1 cellular context compared by ENCODE assay signal in the genomic region with DNA sequence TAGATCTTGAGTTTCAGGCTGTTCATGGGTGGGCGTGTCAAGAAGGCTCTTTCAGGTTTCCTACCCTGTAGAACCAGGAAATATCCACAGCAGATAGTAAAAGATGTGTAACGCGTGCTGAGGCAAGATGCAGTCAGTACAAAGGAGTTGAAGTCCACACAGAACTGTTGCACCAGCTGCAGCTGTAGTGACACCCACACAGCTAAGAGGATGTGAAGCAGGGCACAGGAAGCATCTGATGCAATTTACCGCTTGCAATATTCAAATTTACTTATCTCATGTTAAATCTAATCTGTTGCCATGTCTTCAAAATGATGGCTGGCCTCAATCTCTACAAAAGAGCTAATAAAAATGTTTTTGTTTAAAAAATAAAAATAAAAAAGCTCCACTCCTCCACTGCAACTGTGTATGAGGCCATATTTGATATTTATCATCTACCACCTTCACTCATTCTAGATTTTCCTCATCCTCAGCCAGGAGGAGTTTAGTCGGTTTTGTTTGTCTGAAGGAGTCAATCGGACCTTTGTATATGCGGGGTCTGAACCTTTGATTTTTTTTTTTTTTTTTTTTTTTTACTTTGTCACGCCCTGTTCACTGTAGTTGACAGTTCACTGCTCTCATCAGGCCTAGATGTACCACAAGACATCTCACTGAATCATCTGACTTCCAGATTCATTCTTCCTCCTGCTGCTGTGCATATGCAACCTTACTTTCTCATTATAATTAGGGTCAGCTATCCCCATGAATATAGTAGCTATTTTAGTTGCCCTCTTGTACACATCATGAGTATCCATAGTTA.
TF ChIP-seq lines count a peak whose summit lies in the region.

No MANE protein-coding gene starts in this region.

TF ChIP-seq in WTC11, 78 proteins besides CTCF, POLR2A, EP300 and RAD21 (continued from another document):
- TF ChIP-seq, protein P1, sequence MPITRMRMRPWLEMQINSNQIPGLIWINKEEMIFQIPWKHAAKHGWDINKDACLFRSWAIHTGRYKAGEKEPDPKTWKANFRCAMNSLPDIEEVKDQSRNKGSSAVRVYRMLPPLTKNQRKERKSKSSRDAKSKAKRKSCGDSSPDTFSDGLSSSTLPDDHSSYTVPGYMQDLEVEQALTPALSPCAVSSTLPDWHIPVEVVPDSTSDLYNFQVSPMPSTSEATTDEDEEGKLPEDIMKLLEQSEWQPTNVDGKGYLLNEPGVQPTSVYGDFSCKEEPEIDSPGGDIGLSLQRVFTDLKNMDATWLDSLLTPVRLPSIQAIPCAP (CRISPR knock-in tag; IDR thresholded peaks at IDR 0.05): no peak
- TF ChIP-seq NFYB (CRISPR knock-in tag; conservative IDR thresholded peaks at IDR 0.05; ENCODE audit: low read depth) (no peak), NFATC4 (CRISPR knock-in tag; IDR thresholded peaks at IDR 0.05) (no peak), GABPB1 (CRISPR knock-in tag; IDR thresholded peaks at IDR 0.05) (no peak), MXD4 (CRISPR knock-in tag; IDR thresholded peaks at IDR 0.05; ENCODE audit: borderline replicate concordance) (no peak), ZNF671 (CRISPR knock-in tag; IDR thresholded peaks at IDR 0.05) (no peak), TCF7 (CRISPR knock-in tag; IDR thresholded peaks at IDR 0.05; ENCODE audit: low read depth) (no peak), SMAD3 (CRISPR knock-in tag; IDR thresholded peaks at IDR 0.05; ENCODE audit: borderline replicate concordance) (no peak)
- TF ChIP-seq, protein P2, sequence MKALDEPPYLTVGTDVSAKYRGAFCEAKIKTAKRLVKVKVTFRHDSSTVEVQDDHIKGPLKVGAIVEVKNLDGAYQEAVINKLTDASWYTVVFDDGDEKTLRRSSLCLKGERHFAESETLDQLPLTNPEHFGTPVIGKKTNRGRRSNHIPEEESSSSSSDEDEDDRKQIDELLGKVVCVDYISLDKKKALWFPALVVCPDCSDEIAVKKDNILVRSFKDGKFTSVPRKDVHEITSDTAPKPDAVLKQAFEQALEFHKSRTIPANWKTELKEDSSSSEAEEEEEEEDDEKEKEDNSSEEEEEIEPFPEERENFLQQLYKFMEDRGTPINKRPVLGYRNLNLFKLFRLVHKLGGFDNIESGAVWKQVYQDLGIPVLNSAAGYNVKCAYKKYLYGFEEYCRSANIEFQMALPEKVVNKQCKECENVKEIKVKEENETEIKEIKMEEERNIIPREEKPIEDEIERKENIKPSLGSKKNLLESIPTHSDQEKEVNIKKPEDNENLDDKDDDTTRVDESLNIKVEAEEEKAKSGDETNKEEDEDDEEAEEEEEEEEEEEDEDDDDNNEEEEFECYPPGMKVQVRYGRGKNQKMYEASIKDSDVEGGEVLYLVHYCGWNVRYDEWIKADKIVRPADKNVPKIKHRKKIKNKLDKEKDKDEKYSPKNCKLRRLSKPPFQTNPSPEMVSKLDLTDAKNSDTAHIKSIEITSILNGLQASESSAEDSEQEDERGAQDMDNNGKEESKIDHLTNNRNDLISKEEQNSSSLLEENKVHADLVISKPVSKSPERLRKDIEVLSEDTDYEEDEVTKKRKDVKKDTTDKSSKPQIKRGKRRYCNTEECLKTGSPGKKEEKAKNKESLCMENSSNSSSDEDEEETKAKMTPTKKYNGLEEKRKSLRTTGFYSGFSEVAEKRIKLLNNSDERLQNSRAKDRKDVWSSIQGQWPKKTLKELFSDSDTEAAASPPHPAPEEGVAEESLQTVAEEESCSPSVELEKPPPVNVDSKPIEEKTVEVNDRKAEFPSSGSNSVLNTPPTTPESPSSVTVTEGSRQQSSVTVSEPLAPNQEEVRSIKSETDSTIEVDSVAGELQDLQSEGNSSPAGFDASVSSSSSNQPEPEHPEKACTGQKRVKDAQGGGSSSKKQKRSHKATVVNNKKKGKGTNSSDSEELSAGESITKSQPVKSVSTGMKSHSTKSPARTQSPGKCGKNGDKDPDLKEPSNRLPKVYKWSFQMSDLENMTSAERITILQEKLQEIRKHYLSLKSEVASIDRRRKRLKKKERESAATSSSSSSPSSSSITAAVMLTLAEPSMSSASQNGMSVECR (CRISPR knock-in tag; IDR thresholded peaks at IDR 0.05; ENCODE audit: borderline replicate concordance): no peak
- TF ChIP-seq, protein P3, sequence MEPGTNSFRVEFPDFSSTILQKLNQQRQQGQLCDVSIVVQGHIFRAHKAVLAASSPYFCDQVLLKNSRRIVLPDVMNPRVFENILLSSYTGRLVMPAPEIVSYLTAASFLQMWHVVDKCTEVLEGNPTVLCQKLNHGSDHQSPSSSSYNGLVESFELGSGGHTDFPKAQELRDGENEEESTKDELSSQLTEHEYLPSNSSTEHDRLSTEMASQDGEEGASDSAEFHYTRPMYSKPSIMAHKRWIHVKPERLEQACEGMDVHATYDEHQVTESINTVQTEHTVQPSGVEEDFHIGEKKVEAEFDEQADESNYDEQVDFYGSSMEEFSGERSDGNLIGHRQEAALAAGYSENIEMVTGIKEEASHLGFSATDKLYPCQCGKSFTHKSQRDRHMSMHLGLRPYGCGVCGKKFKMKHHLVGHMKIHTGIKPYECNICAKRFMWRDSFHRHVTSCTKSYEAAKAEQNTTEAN (CRISPR knock-in tag; IDR thresholded peaks at IDR 0.05): no peak
